ENCODE assay signal across 12 cellular contexts in the genomic region with DNA sequence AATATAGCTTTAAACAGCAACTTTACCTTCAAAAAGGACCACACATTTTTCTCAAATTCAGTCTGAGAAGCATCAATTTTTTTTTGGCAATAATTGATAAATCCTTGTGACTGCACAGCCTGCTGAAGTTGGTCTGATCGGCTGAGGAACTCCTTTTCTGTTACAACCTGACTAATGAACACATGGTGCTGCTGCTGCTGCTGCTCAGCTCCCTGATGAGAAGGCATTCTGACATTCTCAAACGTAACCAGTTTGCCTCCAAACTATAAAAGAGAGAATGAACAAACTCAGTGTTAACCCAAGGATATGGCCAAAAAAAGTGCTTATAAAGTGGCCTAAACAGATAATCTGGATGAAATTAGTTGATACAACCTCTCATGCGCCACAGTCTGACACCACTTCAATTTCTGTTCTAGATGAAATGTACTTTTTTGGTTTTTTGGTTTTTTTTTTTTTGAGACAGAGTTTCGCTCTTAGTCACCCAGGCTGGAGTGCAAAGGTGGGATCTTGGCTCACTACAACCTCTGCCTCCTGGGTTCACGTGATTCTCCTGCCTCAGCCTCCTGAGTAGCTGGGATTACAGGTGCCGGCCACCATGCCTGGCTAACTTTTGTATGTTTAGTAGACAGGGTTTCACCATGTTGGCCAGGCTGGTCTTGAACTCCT. TPM values are rescaled to one million over a fixed set of nuclear protein-coding genes. Genes with fewer than 3 reads are reported as not detected.
A peak's percentile ranks its signal among the peaks of the same experiment; 100 is the strongest.
DNase-seq lines count a peak whose midpoint lies in the region; ATAC-seq and TF ChIP-seq lines count a peak whose summit lies in the region.
"Had no signal": no experiment of that assay in that cellular context is flagged by ENCODE, and none has a peak within 500 bp of the region (broad histone marks: within the 10 kb centered on the region; RNA-seq: fewer than 3 reads in every experiment).

No MANE protein-coding gene starts in this region.

- no peak for TF ChIP-seq POLR2A in uterus (IDR thresholded peaks at IDR 0.05)

- H3K4me3 ChIP-seq in uterus, result no peak overlapping the region

- no peaks in the 10 kb centered on the region for H3K4me1 ChIP-seq in uterus

- H3K36me3 ChIP-seq in uterus, result no peaks in the 10 kb centered on the region

- H3K27ac ChIP-seq in uterus, result no peak overlapping the region

- no peaks in the 10 kb centered on the region for H3K9me3 ChIP-seq in T-helper 17 cell (ENCODE audit: control insufficient read depth, low read length, poor library complexity, severe bottlenecking)
- H3K9me3 ChIP-seq in uterus, result no peaks in the 10 kb centered on the region

- H3K9me3 Mint-ChIP-seq in activated naive CD4-positive, alpha-beta T cell treated with anti-CD3 and anti-CD28 coated beads, Interleukin-2, amount 50 U/mL, for 24 hours, result no peaks in the 10 kb centered on the region
- H3K9me3 Mint-ChIP-seq in dendritic cell treated with granulocyte-macrophage colony-stimulating factor and Interleukin-4, amounts not matched to agents 40 ng/mL and 50 ng/mL, for 4 days, result no peaks in the 10 kb centered on the region
- no peaks in the 10 kb centered on the region for H3K9me3 Mint-ChIP-seq in stimulated activated naive CD8-positive, alpha-beta T cell treated with anti-CD3 and anti-CD28 coated beads, Interleukin-15, Interleukin-2, amounts not matched to agents 100 ng/mL and 50 ng/mL, for 24 hours

- no peak for DNase-seq in activated naive CD4-positive, alpha-beta T cell treated with anti-CD3 and anti-CD28 coated beads, Interleukin-2, amount 50 U/mL, for 16 hours
- DNase-seq in T-helper 17 cell (no peak), NCI-H69 (lab: John Stamatoyannopoulos, UW) (no peak), uterus (no peak), A172 (ENCODE audit: low spot score) (no peak)
- DNase-seq: activated effector memory CD4-positive, alpha-beta T cell treated with Interleukin-2 at 50 U/mL for 16 hours; KG1; NCI-H187; SHP77 had no signal

- H3K27ac Mint-ChIP-seq in activated naive CD4-positive, alpha-beta T cell treated with anti-CD3 and anti-CD28 coated beads, Interleukin-2, amount 50 U/mL, for 24 hours, result peak overlapping the region; percentile 57
- H3K27ac Mint-ChIP-seq in T-helper 17 cell, result peak overlapping the region; percentile 88
- peak overlapping the region; percentile 83 for H3K27ac Mint-ChIP-seq in dendritic cell treated with granulocyte-macrophage colony-stimulating factor and Interleukin-4, amounts not matched to agents 40 ng/mL and 50 ng/mL, for 4 days
- H3K27ac Mint-ChIP-seq in stimulated activated naive CD8-positive, alpha-beta T cell treated with anti-CD3 and anti-CD28 coated beads, Interleukin-15, Interleukin-2, amounts not matched to agents 100 ng/mL and 50 ng/mL, for 24 hours, result peak overlapping the region; percentile 52

- intact Hi-C loops in dendritic cell treated with granulocyte-macrophage colony-stimulating factor and Interleukin-4, amounts not matched to agents 40 ng/mL and 50 ng/mL, for 4 days (cut with micrococcal nuclease), result no loop called here
- intact Hi-C loops in uterus (cut with DNase I; ENCODE audit: low total_unique reads), result no loop called here

- H3K36me3 Mint-ChIP-seq in activated naive CD4-positive, alpha-beta T cell treated with anti-CD3 and anti-CD28 coated beads, Interleukin-2, amount 50 U/mL, for 24 hours, result peaks cover 22% of the 10 kb centered on the region
- peaks cover 12% of the 10 kb centered on the region for H3K36me3 Mint-ChIP-seq in T-helper 17 cell (ENCODE audit: low read depth)
- H3K36me3 Mint-ChIP-seq in dendritic cell treated with granulocyte-macrophage colony-stimulating factor and Interleukin-4, amounts not matched to agents 40 ng/mL and 50 ng/mL, for 4 days (ENCODE audit: low read depth), result peaks cover 83% of the 10 kb centered on the region
- H3K36me3 Mint-ChIP-seq in stimulated activated naive CD8-positive, alpha-beta T cell treated with anti-CD3 and anti-CD28 coated beads, Interleukin-15, Interleukin-2, amounts not matched to agents 100 ng/mL and 50 ng/mL, for 24 hours (ENCODE audit: low read depth), result peaks cover 67% of the 10 kb centered on the region

- no peak for ATAC-seq in T-helper 17 cell

- no peaks in the 10 kb centered on the region for H3K27me3 Mint-ChIP-seq in activated naive CD4-positive, alpha-beta T cell treated with anti-CD3 and anti-CD28 coated beads, Interleukin-2, amount 50 U/mL, for 24 hours
- no peaks in the 10 kb centered on the region for H3K27me3 Mint-ChIP-seq in T-helper 17 cell
- H3K27me3 Mint-ChIP-seq in dendritic cell treated with granulocyte-macrophage colony-stimulating factor and Interleukin-4, amounts not matched to agents 40 ng/mL and 50 ng/mL, for 4 days, result no peaks in the 10 kb centered on the region
- H3K27me3 Mint-ChIP-seq in stimulated activated naive CD8-positive, alpha-beta T cell treated with anti-CD3 and anti-CD28 coated beads, Interleukin-15, Interleukin-2, amounts not matched to agents 100 ng/mL and 50 ng/mL, for 24 hours, result no peaks in the 10 kb centered on the region

- no peaks in the 10 kb centered on the region for H3K27me3 ChIP-seq in uterus

- peak overlapping the region; percentile 28 for H3K4me3 Mint-ChIP-seq in activated naive CD4-positive, alpha-beta T cell treated with anti-CD3 and anti-CD28 coated beads, Interleukin-2, amount 50 U/mL, for 24 hours
- peak overlapping the region; percentile 19 for H3K4me3 Mint-ChIP-seq in T-helper 17 cell
- H3K4me3 Mint-ChIP-seq in dendritic cell treated with granulocyte-macrophage colony-stimulating factor and Interleukin-4, amounts not matched to agents 40 ng/mL and 50 ng/mL, for 4 days, result peak overlapping the region; percentile 32
- H3K4me3 Mint-ChIP-seq in stimulated activated naive CD8-positive, alpha-beta T cell treated with anti-CD3 and anti-CD28 coated beads, Interleukin-15, Interleukin-2, amounts not matched to agents 100 ng/mL and 50 ng/mL, for 24 hours, result peak overlapping the region; percentile 8

- H3K4me1 Mint-ChIP-seq in activated naive CD4-positive, alpha-beta T cell treated with anti-CD3 and anti-CD28 coated beads, Interleukin-2, amount 50 U/mL, for 24 hours, result peaks cover 42% of the 10 kb centered on the region
- peaks cover 24% of the 10 kb centered on the region for H3K4me1 Mint-ChIP-seq in T-helper 17 cell
- peaks cover 28% of the 10 kb centered on the region for H3K4me1 Mint-ChIP-seq in dendritic cell treated with granulocyte-macrophage colony-stimulating factor and Interleukin-4, amounts not matched to agents 40 ng/mL and 50 ng/mL, for 4 days (ENCODE audit: low read depth)
- peaks cover 29% of the 10 kb centered on the region for H3K4me1 Mint-ChIP-seq in stimulated activated naive CD8-positive, alpha-beta T cell treated with anti-CD3 and anti-CD28 coated beads, Interleukin-15, Interleukin-2, amounts not matched to agents 100 ng/mL and 50 ng/mL, for 24 hours (ENCODE audit: low read depth)

- TF ChIP-seq CTCF in uterus (IDR thresholded peaks at IDR 0.05), result no peak

RNA-seq across cellular contexts. Expression of a gene that starts 26.5 kb away (rescaled TPM):
- total RNA-seq in T-helper 17 cell, result 100 to 1,000 TPM; 141 to 160 TPM
- total RNA-seq in uterus, result 100 to 1,000 TPM; 117 to 458 (median 253) TPM
- 146 and 150 TPM in 2 replicates for total RNA-seq in A172 (2014; rRNA removed; shearing (Covaris generic))

RNA-seq across cellular contexts. Expression of a gene that starts 36.1 kb away (rescaled TPM):
- 1 to 10 TPM; 3.5 to 4.9 TPM for total RNA-seq in T-helper 17 cell
- total RNA-seq in uterus, result 10 to 100 TPM in 1 of 4 donors, 1 to 10 TPM in 3; 2.3 to 26.9 (median 6.5) TPM
- 2.9 and 4.6 TPM in 2 replicates for total RNA-seq in A172 (2014; rRNA removed; shearing (Covaris generic))
